In genomic region chr2:181389524-181389923, GRCh38 we compare ENCODE assay signal across 30 cellular contexts.
"Had no signal": no experiment of that assay in that cellular context is flagged by ENCODE, and none has a peak within 500 bp of the region (broad histone marks: within the 10 kb centered on the region; RNA-seq: fewer than 3 reads in every experiment).

No MANE protein-coding gene starts in this region.

- H3K27ac Mint-ChIP-seq: immature natural killer cell; naive thymus-derived CD8-positive, alpha-beta T cell; nephron; stimulated activated naive B cell treated with anti-CD40 and anti-IgM and Interleukin-4, amounts not matched to agents 10 μg/mL and 1 μg/mL and 100 μg/mL, for 72 hours had no signal

- ATAC-seq: left colon; left lung; lower lobe of right lung; naive thymus-derived CD8-positive, alpha-beta T cell; pancreas; right cardiac atrium; sciatic nerve; stimulated activated naive B cell treated with anti-CD40 and anti-IgM and Interleukin-4, amounts not matched to agents 10 μg/mL and 1 μg/mL and 100 μg/mL, for 72 hours; stimulated activated naive CD8-positive, alpha-beta T cell treated with anti-CD3 and anti-CD28 coated beads, Interleukin-15, Interleukin-2, amounts not matched to agents 100 U/mL and 50 U/mL, for 24 hours had no signal

- H3K36me3 Mint-ChIP-seq: stimulated activated naive B cell treated with anti-CD40 and anti-IgM and Interleukin-4, amounts not matched to agents 10 μg/mL and 1 μg/mL and 100 μg/mL, for 72 hours had no signal

- H3K36me3 ChIP-seq: left lung, lower lobe of right lung, pancreas, prostate gland, stomach, thyroid gland, transverse colon, upper lobe of left lung, vagina had no signal

- H3K9me3 Mint-ChIP-seq: neural crest cell; stimulated activated naive B cell treated with anti-CD40 and anti-IgM and Interleukin-4, amounts not matched to agents 10 μg/mL and 1 μg/mL and 100 μg/mL, for 72 hours had no signal

- FAIRE-seq: kidney had no signal

- H3K27me3 ChIP-seq: left lung, pancreas, stomach, testis, thyroid gland, transverse colon, upper lobe of left lung, vagina had no signal

- H3K9me3 ChIP-seq: left lung, lower lobe of right lung, pancreas, prostate gland, stomach, testis, thyroid gland, upper lobe of left lung, vagina had no signal

- H3K27me3 Mint-ChIP-seq: naive thymus-derived CD8-positive, alpha-beta T cell; stimulated activated naive B cell treated with anti-CD40 and anti-IgM and Interleukin-4, amounts not matched to agents 10 μg/mL and 1 μg/mL and 100 μg/mL, for 72 hours had no signal

- H3K27ac ChIP-seq: left lung, lower lobe of right lung, pancreas, prostate gland, skin epidermis, stomach, testis, thyroid gland, transverse colon, upper lobe of left lung, vagina had no signal

- H3K4me3 Mint-ChIP-seq: immature natural killer cell; naive thymus-derived CD8-positive, alpha-beta T cell; nephron; neural crest cell; stimulated activated naive B cell treated with anti-CD40 and anti-IgM and Interleukin-4, amounts not matched to agents 10 μg/mL and 1 μg/mL and 100 μg/mL, for 72 hours had no signal

- H3K4me1 ChIP-seq: pancreas, prostate gland, testis, thyroid gland, vagina had no signal

- H3K4me3 ChIP-seq: left lung, lower lobe of right lung, pancreas, prostate gland, skin epidermis, stomach, testis, thyroid gland, transverse colon, upper lobe of left lung, vagina had no signal

- DNase-seq: immature natural killer cell; kidney; left colon; left lung; lower lobe of right lung; mammary epithelial cell; mesenchymal stem cell; naive thymus-derived CD8-positive, alpha-beta T cell; nucleus accumbens; pancreas; posterior cingulate gyrus; retina; right cardiac atrium; stimulated activated CD4-positive, alpha-beta T cell treated with anti-CD3 and anti-CD28 coated beads, Interleukin-12 subunit alpha, Interleukin-12 subunit beta, amount 100 ng/mL, for 4 hours; stimulated activated CD4-positive, alpha-beta T cell treated with anti-CD3 and anti-CD28 coated beads, Interleukin-15, amount 100 ng/mL, for 24 hours; stimulated activated CD4-positive, alpha-beta T cell treated with anti-CD3 and anti-CD28 coated beads, Interleukin-2, amount 100 ng/mL, for 24 hours; stimulated activated CD4-positive, alpha-beta T cell treated with anti-CD3 and anti-CD28 coated beads, Interleukin-4, amount 100 ng/mL, for 1 hour; stimulated activated naive B cell treated with anti-CD40 and anti-IgM and Interleukin-4, amounts not matched to agents 10 μg/mL and 1 μg/mL and 100 μg/mL, for 72 hours; stimulated activated naive CD8-positive, alpha-beta T cell treated with anti-CD3 and anti-CD28 coated beads, Interleukin-15, Interleukin-2, amounts not matched to agents 100 U/mL and 50 U/mL, for 24 hours; stomach; testis; thyroid gland; transverse colon; upper lobe of left lung had no signal
